Comparison of ENCODE assay signal across 10 cellular contexts in genomic region chr1:46199233-46199749, GRCh38. TPM values are rescaled to one million over a fixed set of nuclear protein-coding genes. Genes with fewer than 3 reads are reported as not detected.
DNase-seq lines count a peak whose midpoint lies in the region; ATAC-seq lines count a peak whose summit lies in the region.
"Had no signal": no experiment of that assay in that cellular context is flagged by ENCODE, and none has a peak within 500 bp of the region (broad histone marks: within the 10 kb centered on the region; RNA-seq: fewer than 3 reads in every experiment).

No MANE protein-coding gene starts in this region.

- no peak for ATAC-seq in activated CD4-positive, CD25-positive, alpha-beta regulatory T cell treated with anti-CD3 and anti-CD28 coated beads, Interleukin-2, amount 50 U/mL, for 24 hours

- 100% methylated on average over 1 of the region's 3 CpGs for WGBS in mesodermal cell (ENCODE audit: insufficient coverage in 2 of 2), 2 experiments

- no peaks in the 10 kb centered on the region for H4K20me1 ChIP-seq in BLaER1

- DNase-seq in adipocyte (ENCODE audit: low read depth) = no peak
- DNase-seq in NCI-H446 treated with DMSO at 0.1 percent for 48 hours (lab: John Stamatoyannopoulos, UW) = no peak
- no peak for DNase-seq in activated effector memory CD4-positive, alpha-beta T cell treated with Interleukin-2 at 50 U/mL for 16 hours
- DNase-seq in stimulated activated CD4-positive, alpha-beta T cell treated with anti-CD3 and anti-CD28 coated beads, Interleukin-1b, Interleukin-23, amount 100 ng/mL, for 48 hours = no peak
- DNase-seq: activated CD4-positive, CD25-positive, alpha-beta regulatory T cell; NCI-H1092 had no signal

- H3K4me1 ChIP-seq in BLaER1 = peaks cover 56% of the 10 kb centered on the region
- peaks cover 6% of the 10 kb centered on the region; the same call in 1 of the 2 replicates for H3K4me1 ChIP-seq in HUES48 (ENCODE audit: control insufficient read depth, insufficient read depth, low read length)
- H3K4me1 ChIP-seq in adipocyte (ENCODE audit: control insufficient read depth, insufficient read depth, low read length) = peaks cover 46% of the 10 kb centered on the region
- peaks cover 7% of the 10 kb centered on the region for H3K4me1 ChIP-seq in mesodermal cell (ENCODE audit: control insufficient read depth, insufficient read depth, low read length, poor library complexity, severe bottlenecking)

- H3K9ac ChIP-seq in BLaER1 (peak overlapping the region; percentile 89), HUES48 (ENCODE audit: low read depth, low read length) (no peak overlapping the region), adipocyte (ENCODE audit: low read length) (peak overlapping the region; percentile 96)

- H3K36me3 ChIP-seq in BLaER1 (peaks cover 18% of the 10 kb centered on the region), HUES48 (ENCODE audit: control insufficient read depth, insufficient read depth, low read length) (peaks cover 18% of the 10 kb centered on the region), adipocyte (ENCODE audit: control insufficient read depth, insufficient read depth, low read length, severe bottlenecking) (peaks cover 12% of the 10 kb centered on the region), mesodermal cell (ENCODE audit: control insufficient read depth, insufficient read depth, low read length) (peaks cover 16% of the 10 kb centered on the region)

- H3K4me3 ChIP-seq in BLaER1 (peak overlapping the region; percentile 83), HUES48 (ENCODE audit: low read depth, low read length) (0 out of 2 replicates have a peak overlapping the region, but pooled peaks have one; percentile 72), adipocyte (ENCODE audit: low read length) (peak overlapping the region; percentile 93), mesodermal cell (ENCODE audit: extremely low read depth, insufficient read depth, low read length, poor library complexity, severe bottlenecking) (peak overlapping the region; percentile 72)

- H3K4me2 ChIP-seq in BLaER1 = peak overlapping the region; percentile 93

- peaks cover 9% of the 10 kb centered on the region; the same call in 1 of the 2 replicates for H3K27me3 ChIP-seq in BLaER1
- peaks cover 4% of the 10 kb centered on the region; the same call in 1 of the 2 replicates for H3K27me3 ChIP-seq in HUES48 (ENCODE audit: control insufficient read depth, insufficient read depth, low read length)
- no peaks in the 10 kb centered on the region for H3K27me3 ChIP-seq in adipocyte (replicated peaks; ENCODE audit: control insufficient read depth, insufficient read depth, low read length)

- no peak overlapping the region for H3K27ac ChIP-seq in BLaER1
- no peak overlapping the region for H3K27ac ChIP-seq in HUES48 (ENCODE audit: low read depth, low read length)
- H3K27ac ChIP-seq in mesodermal cell (ENCODE audit: low read depth, low read length, severe bottlenecking) = no peak overlapping the region

- H3K9me3 ChIP-seq in BLaER1 (no peaks in the 10 kb centered on the region), HUES48 (ENCODE audit: control insufficient read depth, insufficient read depth, low read length) (no peaks in the 10 kb centered on the region), adipocyte (ENCODE audit: control insufficient read depth, low read length) (no peaks in the 10 kb centered on the region), mesodermal cell (ENCODE audit: control insufficient read depth, low read length) (no peaks in the 10 kb centered on the region)

RNA-seq across cellular contexts. Expression of gene POMGNT1, which starts 1.1 kb away (rescaled TPM):
- 83.2 TPM for polyA plus RNA-seq in mesodermal cell (2013, experiment 1 of 2)
- polyA plus RNA-seq in mesodermal cell (2013, experiment 2 of 2) = 65.8 TPM

RNA-seq across cellular contexts. Expression of gene LURAP1, which starts 3.8 kb away (rescaled TPM):
- 1.8 TPM for polyA plus RNA-seq in mesodermal cell (2013, experiment 1 of 2)
- polyA plus RNA-seq in mesodermal cell (2013, experiment 2 of 2) = 1.5 TPM

RNA-seq across cellular contexts. Expression of gene P3R3URF, which starts 23.0 kb away (rescaled TPM):
- polyA plus RNA-seq in mesodermal cell (2013, experiment 1 of 2) = not detected
- polyA plus RNA-seq in mesodermal cell (2013, experiment 2 of 2) = not detected

RNA-seq across cellular contexts. Expression of gene TSPAN1, which starts 24.4 kb away (rescaled TPM):
- polyA plus RNA-seq in mesodermal cell (2013, experiment 1 of 2) = 0.52 TPM
- polyA plus RNA-seq in mesodermal cell (2013, experiment 2 of 2) = 0.51 TPM

RNA-seq across cellular contexts. Expression of gene RAD54L, which starts 48.3 kb away (rescaled TPM):
- 16.1 TPM for polyA plus RNA-seq in mesodermal cell (2013, experiment 1 of 2)
- 16.5 TPM for polyA plus RNA-seq in mesodermal cell (2013, experiment 2 of 2)
